1 cellular context compared by ENCODE assay signal in the genomic region with DNA sequence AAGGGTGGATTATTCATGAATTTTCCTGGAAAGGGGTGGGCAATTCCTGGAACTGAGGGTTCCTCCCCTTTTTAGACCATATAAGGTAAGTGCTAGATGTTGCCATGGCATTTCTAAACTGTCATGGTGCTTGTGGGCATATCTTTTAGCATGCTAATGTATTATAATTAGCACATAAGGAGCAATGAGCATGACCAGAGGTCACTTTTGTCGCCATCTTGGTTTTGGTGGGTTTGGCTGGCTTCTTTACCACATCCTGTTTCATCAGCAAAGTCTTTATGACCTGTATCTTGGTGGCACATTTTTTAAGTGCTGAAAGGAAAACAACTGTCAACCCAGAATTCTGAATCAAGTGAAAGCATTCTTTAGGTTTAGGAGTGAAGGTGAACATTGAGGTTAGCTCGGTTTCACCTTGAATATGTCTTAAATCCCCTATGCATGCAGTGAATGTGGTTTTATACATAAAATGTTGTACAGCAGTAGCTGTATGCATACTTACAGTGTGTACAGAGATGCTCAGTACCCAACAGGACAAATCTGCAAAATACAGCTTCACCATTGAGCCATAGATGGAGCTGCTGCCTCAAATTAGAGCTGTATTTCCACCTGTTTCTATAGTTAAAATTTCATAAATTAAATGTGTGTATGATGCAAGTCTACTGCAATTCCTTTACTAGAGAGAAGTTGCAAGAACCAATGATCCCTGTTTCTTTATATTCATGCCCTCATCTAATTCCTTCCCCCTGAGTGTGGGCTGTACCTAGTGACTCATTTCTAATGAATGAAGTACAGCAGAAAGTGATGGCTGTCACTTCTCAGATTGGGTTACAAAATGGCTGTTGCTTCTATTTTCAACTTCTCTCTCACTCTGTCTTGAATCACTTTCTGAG.
TF ChIP-seq lines count a peak whose summit lies in the region.

No MANE protein-coding gene starts in this region.

TF ChIP-seq in K562, 482 proteins besides CTCF, POLR2A, EP300 and RAD21 (continued from another document):
- peak; percentile 93 for TF ChIP-seq RFX1 (IDR thresholded peaks at IDR 0.05)
- TF ChIP-seq SNRNP70 (optimal IDR thresholded peaks at IDR 0.05; ENCODE audit: low read depth, low read length) = no peak
- no peak for TF ChIP-seq RBM25 (IDR thresholded peaks at IDR 0.05; ENCODE audit: low read depth, low read length, severe bottlenecking)
- TF ChIP-seq HDGF (IDR thresholded peaks at IDR 0.05) = no peak
- peak; percentile 96 for TF ChIP-seq CEBPG (CRISPR knock-in tag; IDR thresholded peaks at IDR 0.05)
- peak; percentile 95 to 100 for TF ChIP-seq CEBPG (tag; conservative IDR thresholded peaks at IDR 0.05 in 1 of 2, IDR thresholded peaks at IDR 0.05 in 1 of 2)
- peak; percentile 80 to 84; a peak in 3 of 4 replicates for TF ChIP-seq TRIM24 (IDR thresholded peaks at IDR 0.05)
- TF ChIP-seq STAT5A (IDR thresholded peaks at IDR 0.05; ENCODE audit: borderline replicate concordance, low read length) = peak; percentile 99
- TF ChIP-seq SRSF1 (IDR thresholded peaks at IDR 0.05; ENCODE audit: low read depth, low read length) = no peak
- 0 out of 4 replicates have a peak, but pooled peaks of 1 of the 2 experiments have one; percentile 12 for TF ChIP-seq TBL1XR1 (IDR thresholded peaks at IDR 0.05; ENCODE audit: low read length in 2 of 2)
- TF ChIP-seq, protein P1, sequence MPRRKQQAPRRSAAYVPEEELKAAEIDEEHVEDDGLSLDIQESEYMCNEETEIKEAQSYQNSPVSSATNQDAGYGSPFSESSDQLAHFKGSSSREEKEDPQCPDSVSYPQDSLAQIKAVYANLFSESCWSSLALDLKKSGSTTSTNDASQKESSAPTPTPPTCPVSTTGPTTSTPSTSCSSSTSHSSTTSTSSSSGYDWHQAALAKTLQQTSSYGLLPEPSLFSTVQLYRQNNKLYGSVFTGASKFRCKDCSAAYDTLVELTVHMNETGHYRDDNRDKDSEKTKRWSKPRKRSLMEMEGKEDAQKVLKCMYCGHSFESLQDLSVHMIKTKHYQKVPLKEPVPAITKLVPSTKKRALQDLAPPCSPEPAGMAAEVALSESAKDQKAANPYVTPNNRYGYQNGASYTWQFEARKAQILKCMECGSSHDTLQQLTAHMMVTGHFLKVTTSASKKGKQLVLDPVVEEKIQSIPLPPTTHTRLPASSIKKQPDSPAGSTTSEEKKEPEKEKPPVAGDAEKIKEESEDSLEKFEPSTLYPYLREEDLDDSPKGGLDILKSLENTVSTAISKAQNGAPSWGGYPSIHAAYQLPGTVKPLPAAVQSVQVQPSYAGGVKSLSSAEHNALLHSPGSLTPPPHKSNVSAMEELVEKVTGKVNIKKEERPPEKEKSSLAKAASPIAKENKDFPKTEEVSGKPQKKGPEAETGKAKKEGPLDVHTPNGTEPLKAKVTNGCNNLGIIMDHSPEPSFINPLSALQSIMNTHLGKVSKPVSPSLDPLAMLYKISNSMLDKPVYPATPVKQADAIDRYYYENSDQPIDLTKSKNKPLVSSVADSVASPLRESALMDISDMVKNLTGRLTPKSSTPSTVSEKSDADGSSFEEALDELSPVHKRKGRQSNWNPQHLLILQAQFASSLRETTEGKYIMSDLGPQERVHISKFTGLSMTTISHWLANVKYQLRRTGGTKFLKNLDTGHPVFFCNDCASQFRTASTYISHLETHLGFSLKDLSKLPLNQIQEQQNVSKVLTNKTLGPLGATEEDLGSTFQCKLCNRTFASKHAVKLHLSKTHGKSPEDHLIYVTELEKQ (CRISPR knock-in tag; IDR thresholded peaks at IDR 0.05) = 0 out of 2 replicates have a peak, but pooled peaks have one; percentile 22
- TF ChIP-seq, protein P2, sequence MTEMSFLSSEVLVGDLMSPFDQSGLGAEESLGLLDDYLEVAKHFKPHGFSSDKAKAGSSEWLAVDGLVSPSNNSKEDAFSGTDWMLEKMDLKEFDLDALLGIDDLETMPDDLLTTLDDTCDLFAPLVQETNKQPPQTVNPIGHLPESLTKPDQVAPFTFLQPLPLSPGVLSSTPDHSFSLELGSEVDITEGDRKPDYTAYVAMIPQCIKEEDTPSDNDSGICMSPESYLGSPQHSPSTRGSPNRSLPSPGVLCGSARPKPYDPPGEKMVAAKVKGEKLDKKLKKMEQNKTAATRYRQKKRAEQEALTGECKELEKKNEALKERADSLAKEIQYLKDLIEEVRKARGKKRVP (CRISPR knock-in tag; IDR thresholded peaks at IDR 0.05) = peak; percentile 95
- TF ChIP-seq TAF7 (tag; IDR thresholded peaks at IDR 0.05) = peak; percentile 38; the same call in 1 of the 2 replicates
- peak; percentile 25; the same call in 1 of the 2 replicates for TF ChIP-seq SMARCE1 (IDR thresholded peaks at IDR 0.05)
- no peak for TF ChIP-seq ZNF124 (CRISPR knock-in tag; IDR thresholded peaks at IDR 0.05)
- TF ChIP-seq, protein P3, sequence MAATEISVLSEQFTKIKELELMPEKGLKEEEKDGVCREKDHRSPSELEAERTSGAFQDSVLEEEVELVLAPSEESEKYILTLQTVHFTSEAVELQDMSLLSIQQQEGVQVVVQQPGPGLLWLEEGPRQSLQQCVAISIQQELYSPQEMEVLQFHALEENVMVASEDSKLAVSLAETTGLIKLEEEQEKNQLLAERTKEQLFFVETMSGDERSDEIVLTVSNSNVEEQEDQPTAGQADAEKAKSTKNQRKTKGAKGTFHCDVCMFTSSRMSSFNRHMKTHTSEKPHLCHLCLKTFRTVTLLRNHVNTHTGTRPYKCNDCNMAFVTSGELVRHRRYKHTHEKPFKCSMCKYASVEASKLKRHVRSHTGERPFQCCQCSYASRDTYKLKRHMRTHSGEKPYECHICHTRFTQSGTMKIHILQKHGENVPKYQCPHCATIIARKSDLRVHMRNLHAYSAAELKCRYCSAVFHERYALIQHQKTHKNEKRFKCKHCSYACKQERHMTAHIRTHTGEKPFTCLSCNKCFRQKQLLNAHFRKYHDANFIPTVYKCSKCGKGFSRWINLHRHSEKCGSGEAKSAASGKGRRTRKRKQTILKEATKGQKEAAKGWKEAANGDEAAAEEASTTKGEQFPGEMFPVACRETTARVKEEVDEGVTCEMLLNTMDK (IDR thresholded peaks at IDR 0.05; ENCODE audit: borderline replicate concordance, insufficient read depth, low read depth, low read length, poor library complexity, severe bottlenecking) = no peak
- no peak for TF ChIP-seq SAFB (IDR thresholded peaks at IDR 0.05; ENCODE audit: borderline replicate concordance, low read depth, low read length)
- TF ChIP-seq, protein P4, sequence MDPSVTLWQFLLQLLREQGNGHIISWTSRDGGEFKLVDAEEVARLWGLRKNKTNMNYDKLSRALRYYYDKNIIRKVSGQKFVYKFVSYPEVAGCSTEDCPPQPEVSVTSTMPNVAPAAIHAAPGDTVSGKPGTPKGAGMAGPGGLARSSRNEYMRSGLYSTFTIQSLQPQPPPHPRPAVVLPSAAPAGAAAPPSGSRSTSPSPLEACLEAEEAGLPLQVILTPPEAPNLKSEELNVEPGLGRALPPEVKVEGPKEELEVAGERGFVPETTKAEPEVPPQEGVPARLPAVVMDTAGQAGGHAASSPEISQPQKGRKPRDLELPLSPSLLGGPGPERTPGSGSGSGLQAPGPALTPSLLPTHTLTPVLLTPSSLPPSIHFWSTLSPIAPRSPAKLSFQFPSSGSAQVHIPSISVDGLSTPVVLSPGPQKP (CRISPR knock-in tag; IDR thresholded peaks at IDR 0.05) = no peak
TF ChIP-seq in K562: peak in this region for 132.
